In genomic region chr3:45034612-45035252, GRCh38 we compare ENCODE assay signal across 1 cellular context.
TF ChIP-seq lines count a peak whose summit lies in the region.

No MANE protein-coding gene starts in this region.

TF ChIP-seq in SK-N-SH treated with all-trans-retinoic acid at 6 μM for 48 hours, 23 proteins besides CTCF, POLR2A, EP300 and RAD21 (continued from another document):
- no peak for TF ChIP-seq BACH2 (CRISPR knock-in tag; IDR thresholded peaks at IDR 0.05; ENCODE audit: borderline replicate concordance)
